8 cellular contexts compared by ENCODE assay signal in genomic region chrX:41333994-41334865, GRCh38. TPM values are rescaled to one million over a fixed set of nuclear protein-coding genes. Genes with fewer than 3 reads are reported as not detected.
DNase-seq lines count a peak whose midpoint lies in the region; ATAC-seq, FAIRE-seq and TF ChIP-seq lines count a peak whose summit lies in the region.

Gene DDX3X (plus strand): TSS chrX:41334162. CDS start chrX:41334253, 91 bp downstream.

- H3K27me3 ChIP-seq in IMR-90 (ENCODE audit: control insufficient read depth, insufficient read depth, low read length) = no peaks in the 10 kb centered on the region

- H3K4me3 ChIP-seq in IMR-90 (ENCODE audit: insufficient read depth, low read depth, low read length) = peak within 1 kb of the TSS; percentile 68

- TSS peak; percentile 29 for BruUV-seq in IMR-90 (replicated peaks; lab: Mats Ljungman, UMichigan)

- peak within 1 kb of the TSS; percentile 99 for H3K14ac ChIP-seq in IMR-90 (replicated peaks; ENCODE audit: low read depth, low read length)

- H3K9me1 ChIP-seq in IMR-90 (ENCODE audit: insufficient read depth, low read length) = 0 out of 2 replicates have a peak, but pooled peaks cover 3% of the 10 kb centered on the region

- H3K27me3 Mint-ChIP-seq in activated T-helper 2 cell treated with anti-CD3 and anti-CD28 coated beads, Interferon-gamma antibody, Interleukin-2, Interleukin-4, amounts not matched to agents 10 μg/mL and 5 μg/mL and 100 μg/mL, durations not matched to agents 14 hours and 24 hours and 36 hours (ENCODE audit: low read depth) = no peaks in the 10 kb centered on the region
- H3K27me3 Mint-ChIP-seq in nephron (ENCODE audit: low read depth) = no peaks in the 10 kb centered on the region
- no peaks in the 10 kb centered on the region for H3K27me3 Mint-ChIP-seq in stimulated activated naive CD8-positive, alpha-beta T cell treated with anti-CD3 and anti-CD28 coated beads, Interleukin-15, Interleukin-2, amounts not matched to agents 100 ng/mL and 50 ng/mL, for 24 hours

- DNase-seq in DMS153 (lab: John Stamatoyannopoulos, UW) (peak; percentile 74), IMR-90 (peak; percentile 91), RCC 7860 (ENCODE audit: low spot score) (peak; percentile 74), fibroblast of peridontal ligament (ENCODE audit: extremely low read depth) (peak; percentile 88)
- DNase-seq in activated T-helper 2 cell treated with anti-CD3 and anti-CD28 coated beads, Interferon-gamma antibody, Interleukin-2, Interleukin-4, amounts not matched to agents 10 μg/mL and 5 μg/mL and 100 μg/mL, durations not matched to agents 14 hours and 24 hours and 36 hours (ENCODE audit: low spot score) = peak; percentile 81

- H2AK9ac ChIP-seq in IMR-90 (replicated peaks; ENCODE audit: low read depth, low read length, poor library complexity) = peak within 1 kb of the TSS; percentile 100

- dilution Hi-C loops in IMR-90 (cut with HindIII; ENCODE audit: low sequenced_read_pairs, unreplicated experiment) = no loop called here

- H3K27ac Mint-ChIP-seq in activated T-helper 2 cell treated with anti-CD3 and anti-CD28 coated beads, Interferon-gamma antibody, Interleukin-2, Interleukin-4, amounts not matched to agents 10 μg/mL and 5 μg/mL and 100 μg/mL, durations not matched to agents 14 hours and 24 hours and 36 hours = peak within 1 kb of the TSS; percentile 100
- H3K27ac Mint-ChIP-seq in nephron = peak within 1 kb of the TSS; percentile 100
- peak within 1 kb of the TSS; percentile 100 for H3K27ac Mint-ChIP-seq in stimulated activated naive CD8-positive, alpha-beta T cell treated with anti-CD3 and anti-CD28 coated beads, Interleukin-15, Interleukin-2, amounts not matched to agents 100 ng/mL and 50 ng/mL, for 24 hours

- WGBS in IMR-90 (ENCODE audit: extremely low coverage in 2 of 2, insufficient read length in 1 of 2), 2 experiments = 1% methylated on average over 23 of the region's 83 CpGs; no CpG with 5 or more reads in 1 of the 2 experiments

- peak; percentile 36 for TF ChIP-seq CTCF in IMR-90 (conservative IDR thresholded peaks at IDR 0.05; ENCODE audit: low read depth, low read length)
- TF ChIP-seq CTCF in nephron (IDR thresholded peaks at IDR 0.05; ENCODE audit: unreplicated experiment in 3 of 3) = no peak

- peaks cover 52% of the 10 kb centered on the region for H4K20me1 ChIP-seq in IMR-90 (ENCODE audit: insufficient read depth, low read length)

- peaks cover 2% of the 10 kb centered on the region for H3K36me3 ChIP-seq in IMR-90 (ENCODE audit: control insufficient read depth, insufficient read depth, low read length)

- peak within 1 kb of the TSS; percentile 77 for H2BK20ac ChIP-seq in IMR-90 (ENCODE audit: low read depth, low read length)

- peaks cover 52% of the 10 kb centered on the region for H3K36me3 Mint-ChIP-seq in activated T-helper 2 cell treated with anti-CD3 and anti-CD28 coated beads, Interferon-gamma antibody, Interleukin-2, Interleukin-4, amounts not matched to agents 10 μg/mL and 5 μg/mL and 100 μg/mL, durations not matched to agents 14 hours and 24 hours and 36 hours (ENCODE audit: low read depth)
- H3K36me3 Mint-ChIP-seq in nephron (ENCODE audit: low read depth) = peaks cover 18% of the 10 kb centered on the region
- H3K36me3 Mint-ChIP-seq in stimulated activated naive CD8-positive, alpha-beta T cell treated with anti-CD3 and anti-CD28 coated beads, Interleukin-15, Interleukin-2, amounts not matched to agents 100 ng/mL and 50 ng/mL, for 24 hours (ENCODE audit: low read depth) = peaks cover 42% of the 10 kb centered on the region

- peak within 1 kb of the TSS; percentile 98 for H4K91ac ChIP-seq in IMR-90 (ENCODE audit: insufficient read depth, low read depth, low read length)

- H3K9ac ChIP-seq in IMR-90 (ENCODE audit: low read depth, low read length) = peak within 1 kb of the TSS; percentile 89

- H3K79me1 ChIP-seq in IMR-90 (ENCODE audit: low read depth in 1 of 2, low read length in 2 of 2) = peaks cover 2 to 36% of the 10 kb centered on the region in 2 experiments; a peak in 2 of 4 replicates

- peak within 1 kb of the TSS; percentile 99 for H3K23ac ChIP-seq in IMR-90 (ENCODE audit: low read depth, low read length)

- intact Hi-C loops in IMR-90 (cut with micrococcal nuclease) = no loop called here
- intact Hi-C loops in activated T-helper 2 cell treated with anti-CD3 and anti-CD28 coated beads, Interferon-gamma antibody, Interleukin-2, Interleukin-4, amounts not matched to agents 10 μg/mL and 5 μg/mL and 100 μg/mL, durations not matched to agents 14 hours and 24 hours and 36 hours (cut with micrococcal nuclease) = loop anchor here (2.0 to 10.0 kb wide), 6 partner anchors 17 to 599 kb away; partner anchors contain the start of genes MED14 and USP9X

- peak within 1 kb of the TSS; percentile 97 for H3K4me3 Mint-ChIP-seq in activated T-helper 2 cell treated with anti-CD3 and anti-CD28 coated beads, Interferon-gamma antibody, Interleukin-2, Interleukin-4, amounts not matched to agents 10 μg/mL and 5 μg/mL and 100 μg/mL, durations not matched to agents 14 hours and 24 hours and 36 hours (ENCODE audit: low read depth)
- H3K4me3 Mint-ChIP-seq in nephron = peak within 1 kb of the TSS; percentile 95 to 98 (median 96)
- H3K4me3 Mint-ChIP-seq in stimulated activated naive CD8-positive, alpha-beta T cell treated with anti-CD3 and anti-CD28 coated beads, Interleukin-15, Interleukin-2, amounts not matched to agents 100 ng/mL and 50 ng/mL, for 24 hours = peak within 1 kb of the TSS; percentile 93

- peak within 1 kb of the TSS; percentile 95 for H2BK120ac ChIP-seq in IMR-90 (ENCODE audit: low read depth, low read length)

- peak within 1 kb of the TSS; percentile 94 for H3K27ac ChIP-seq in IMR-90 (ENCODE audit: insufficient read depth, low read length)

- H3K18ac ChIP-seq in IMR-90 (ENCODE audit: low read depth, low read length) = peak within 1 kb of the TSS; percentile 94

- peak within 1 kb of the TSS; percentile 87 to 98 for H4K8ac ChIP-seq in IMR-90 (ENCODE audit: low read depth in 2 of 2, low read length in 2 of 2)

- H2AK5ac ChIP-seq in IMR-90 (ENCODE audit: low read depth, low read length) = peak within 1 kb of the TSS; percentile 38

- peak within 1 kb of the TSS; percentile 95 for H4K5ac ChIP-seq in IMR-90 (ENCODE audit: low read depth, low read length)

- in situ Hi-C loops in IMR-90 (cut with MboI; ENCODE audit: low sequenced_read_pairs) = no loop called here

- peaks cover 27% of the 10 kb centered on the region for H3K4me1 Mint-ChIP-seq in activated T-helper 2 cell treated with anti-CD3 and anti-CD28 coated beads, Interferon-gamma antibody, Interleukin-2, Interleukin-4, amounts not matched to agents 10 μg/mL and 5 μg/mL and 100 μg/mL, durations not matched to agents 14 hours and 24 hours and 36 hours (ENCODE audit: low read depth)
- H3K4me1 Mint-ChIP-seq in nephron = peaks cover 25% of the 10 kb centered on the region
- peaks cover 38% of the 10 kb centered on the region for H3K4me1 Mint-ChIP-seq in stimulated activated naive CD8-positive, alpha-beta T cell treated with anti-CD3 and anti-CD28 coated beads, Interleukin-15, Interleukin-2, amounts not matched to agents 100 ng/mL and 50 ng/mL, for 24 hours (ENCODE audit: low read depth)

- CTCF ChIA-PET in IMR-90 (lab: Yijun Ruan, JAX) = no interaction called here

- H3K4me2 ChIP-seq in IMR-90 (ENCODE audit: low read depth, low read length) = peak within 1 kb of the TSS; percentile 97

- peak within 1 kb of the TSS; percentile 99 for H2AFZ ChIP-seq in IMR-90 (replicated peaks; ENCODE audit: low read length, poor library complexity)

- H3K56ac ChIP-seq in IMR-90 (ENCODE audit: extremely low read depth, insufficient read depth, low read length) = peak within 1 kb of the TSS; percentile 98

- peak within 1 kb of the TSS; percentile 99 for H3K4ac ChIP-seq in IMR-90 (ENCODE audit: low read depth, low read length)

- TF ChIP-seq POLR2A in IMR-90 (IDR thresholded peaks at IDR 0.05; ENCODE audit: low read depth, low read length) = peak; percentile 100

- peak within 1 kb of the TSS; percentile 69; the same call in 2 of the 3 replicates for H2BK15ac ChIP-seq in IMR-90 (ENCODE audit: low read depth, low read length)

- FAIRE-seq in RCC 7860 (lab: Jason Lieb, UNC) = no peak

- ATAC-seq in GM21526 (IDR thresholded peaks at IDR 0.05; ENCODE audit: low FRiP score, unreplicated experiment) = peak; percentile 47
- peak; percentile 72 for ATAC-seq in IMR-90 (ENCODE audit: low read depth)

- H3K4me1 ChIP-seq in IMR-90 (ENCODE audit: control insufficient read depth, insufficient read depth, low read length) = peaks cover 5% of the 10 kb centered on the region; the same call in 1 of the 2 replicates

- peak within 1 kb of the TSS; percentile 97 for H2BK5ac ChIP-seq in IMR-90 (ENCODE audit: low read depth, low read length, poor library complexity, severe bottlenecking)

- H3K9me3 ChIP-seq in IMR-90 (ENCODE audit: control insufficient read depth, insufficient read depth, low read length) = no peaks in the 10 kb centered on the region

- POLR2A ChIA-PET in IMR-90 (lab: Charles Lee; ENCODE audit: unreplicated experiment) = interaction anchor here (0.6 to 1.3 kb wide), 4 partner anchors 21 to 208 kb away, joined by 3 read pairs; no protein-coding TSS in a partner anchor

- no peaks in the 10 kb centered on the region for H3K9me3 Mint-ChIP-seq in activated T-helper 2 cell treated with anti-CD3 and anti-CD28 coated beads, Interferon-gamma antibody, Interleukin-2, Interleukin-4, amounts not matched to agents 10 μg/mL and 5 μg/mL and 100 μg/mL, durations not matched to agents 14 hours and 24 hours and 36 hours
- H3K9me3 Mint-ChIP-seq in nephron = peaks cover 4% of the 10 kb centered on the region
- H3K9me3 Mint-ChIP-seq in stimulated activated naive CD8-positive, alpha-beta T cell treated with anti-CD3 and anti-CD28 coated beads, Interleukin-15, Interleukin-2, amounts not matched to agents 100 ng/mL and 50 ng/mL, for 24 hours = no peaks in the 10 kb centered on the region

- TF ChIP-seq RAD21 in IMR-90 (IDR thresholded peaks at IDR 0.05; ENCODE audit: low read length) = no peak

TF ChIP-seq in IMR-90, 13 proteins besides CTCF, POLR2A, EP300 and RAD21 (continues in another document):
- TF ChIP-seq BHLHE40 (IDR thresholded peaks at IDR 0.05; ENCODE audit: low read depth, low read length) (peak; percentile 44; the same call in 1 of the 2 replicates), RCOR1 (IDR thresholded peaks at IDR 0.05; ENCODE audit: insufficient replicate concordance, low read length) (no peak)

RNA-seq across cellular contexts. Expression of gene DDX3X, which starts in this region (rescaled TPM):
- total RNA-seq in IMR-90 (2012; rRNA removed) = 229 and 448 TPM in 2 replicates
- 53.2 and 64.8 TPM in 2 replicates for polyA plus RNA-seq in IMR-90 (2012; rRNA removed)
- 12.7 and 13.6 TPM in 2 replicates for polyA plus RNA-seq in IMR-90 (2012; cell fraction: cytosol; rRNA removed)
- polyA plus RNA-seq in IMR-90 (2012; cell fraction: nucleus; rRNA removed; ENCODE audit: low replicate concordance) = 16.8 and 91.2 TPM in 2 replicates
- total RNA-seq in activated T-helper 2 cell treated with anti-CD3 and anti-CD28 coated beads, Interferon-gamma antibody, Interleukin-2, Interleukin-4, amounts not matched to agents 10 μg/mL and 5 μg/mL and 100 μg/mL, durations not matched to agents 14 hours and 24 hours and 36 hours = 250 and 251 TPM in 2 replicates

Comparison
In these comparisons a context has a peak if more than half of its experiments do, and no peak if none do; other contexts are left out.
1. Peak in every context shown above with its lines: DNase-seq, ATAC-seq, H3K4me3 ChIP-seq and H3K27ac ChIP-seq.